In the genomic region with DNA sequence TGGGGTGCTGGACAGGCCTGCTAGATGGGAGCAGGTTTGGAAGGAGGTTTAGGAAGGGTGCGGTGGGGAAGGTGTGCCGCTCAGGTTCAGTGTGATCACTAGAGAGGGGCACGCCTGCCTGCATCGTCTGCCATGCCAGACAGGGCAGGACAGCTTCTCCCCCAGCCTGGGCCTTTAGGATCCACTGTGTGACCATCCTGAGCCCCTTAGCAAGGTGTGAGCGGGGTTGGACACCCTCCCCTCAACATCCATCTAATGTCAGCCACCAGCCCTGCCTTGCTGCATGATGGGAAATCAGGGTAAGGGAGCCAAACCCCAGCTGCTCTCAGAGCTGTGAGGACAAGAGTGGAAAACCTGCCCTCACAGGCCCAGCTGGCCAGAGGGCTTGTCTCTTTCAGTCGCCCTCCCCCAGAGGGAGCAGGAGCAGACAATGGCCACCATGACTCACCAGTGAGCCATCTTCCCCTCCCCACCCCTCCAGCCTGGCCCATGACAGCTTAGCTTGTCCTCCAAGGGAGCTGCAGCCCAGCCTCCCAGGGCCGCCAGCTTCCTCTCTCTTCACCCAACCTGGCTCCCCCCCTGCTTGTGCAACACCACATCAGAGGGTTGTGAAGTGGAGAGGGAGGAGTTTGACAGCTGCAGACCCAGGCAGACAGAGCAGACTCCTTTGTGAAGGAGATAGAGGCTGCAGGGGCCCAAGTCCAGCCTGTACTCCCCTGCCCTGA, we compare ENCODE assay signal across 8 cellular contexts. TPM values are rescaled to one million over a fixed set of nuclear protein-coding genes. Genes with fewer than 3 reads are reported as not detected.
A peak's percentile ranks its signal among the peaks of the same experiment; 100 is the strongest.
DNase-seq lines count a peak whose midpoint lies in the region; ATAC-seq and TF ChIP-seq lines count a peak whose summit lies in the region.

No MANE protein-coding gene starts in this region.

- no peaks in the 10 kb centered on the region for H3K9me3 Mint-ChIP-seq in chondrocyte (ENCODE audit: low read depth)

- DNase-seq in GM20000 (ENCODE audit: low spot score) (peak; percentile 67), NCI-H345 treated with DMSO at 0.1 percent for 48 hours (lab: John Stamatoyannopoulos, UW; ENCODE audit: unreplicated experiment) (peak; percentile 81), chondrocyte (ENCODE audit: low spot score) (no peak), kidney glomerular epithelial cell (lab: John Stamatoyannopoulos, UW) (peak; percentile 95)
- peak; percentile 83 to 86 for DNase-seq in activated CD4-positive, alpha-beta T cell treated with anti-CD3 and anti-CD28 coated beads for 4 hours
- DNase-seq in stimulated activated CD4-positive, alpha-beta T cell treated with anti-CD3 and anti-CD28 coated beads, Interleukin-1b, Interleukin-23, amount 100 ng/mL, for 1 hour (ENCODE audit: low read depth in 2 of 2), result peak; percentile 40 to 89

- H3K4me3 Mint-ChIP-seq in chondrocyte (ENCODE audit: unreplicated experiment), result no peak overlapping the region

- no peaks in the 10 kb centered on the region for H3K27me3 Mint-ChIP-seq in chondrocyte (ENCODE audit: low read depth)

- peak overlapping the region; percentile 86 for H3K27ac Mint-ChIP-seq in chondrocyte (ENCODE audit: unreplicated experiment)

- H3K4me1 Mint-ChIP-seq in chondrocyte (ENCODE audit: low read depth), result peaks cover 57% of the 10 kb centered on the region

- H3K36me3 Mint-ChIP-seq in chondrocyte (ENCODE audit: low read depth), result no peaks in the 10 kb centered on the region

- TF ChIP-seq CTCF in GM20000 (IDR thresholded peaks at IDR 0.05; ENCODE audit: extremely low read depth, missing control alignments), result no peak
- peak; percentile 47 for TF ChIP-seq CTCF in chondrocyte (IDR thresholded peaks at IDR 0.05)

- ATAC-seq in GM19467 (IDR thresholded peaks at IDR 0.05; ENCODE audit: unreplicated experiment) (no peak), GM18868 (IDR thresholded peaks at IDR 0.05; ENCODE audit: unreplicated experiment) (no peak)

RNA-seq across cellular contexts. Expression of a gene that starts 37.0 kb away (rescaled TPM):
- total RNA-seq in chondrocyte, result 1.7 to 3.3 TPM (median 3.3 TPM) in 3 replicates

RNA-seq across cellular contexts. Expression of a gene that starts 56.8 kb away (rescaled TPM):
- 4.8 to 5.7 TPM (median 5.5 TPM) in 3 replicates for total RNA-seq in chondrocyte
